In the genomic region with DNA sequence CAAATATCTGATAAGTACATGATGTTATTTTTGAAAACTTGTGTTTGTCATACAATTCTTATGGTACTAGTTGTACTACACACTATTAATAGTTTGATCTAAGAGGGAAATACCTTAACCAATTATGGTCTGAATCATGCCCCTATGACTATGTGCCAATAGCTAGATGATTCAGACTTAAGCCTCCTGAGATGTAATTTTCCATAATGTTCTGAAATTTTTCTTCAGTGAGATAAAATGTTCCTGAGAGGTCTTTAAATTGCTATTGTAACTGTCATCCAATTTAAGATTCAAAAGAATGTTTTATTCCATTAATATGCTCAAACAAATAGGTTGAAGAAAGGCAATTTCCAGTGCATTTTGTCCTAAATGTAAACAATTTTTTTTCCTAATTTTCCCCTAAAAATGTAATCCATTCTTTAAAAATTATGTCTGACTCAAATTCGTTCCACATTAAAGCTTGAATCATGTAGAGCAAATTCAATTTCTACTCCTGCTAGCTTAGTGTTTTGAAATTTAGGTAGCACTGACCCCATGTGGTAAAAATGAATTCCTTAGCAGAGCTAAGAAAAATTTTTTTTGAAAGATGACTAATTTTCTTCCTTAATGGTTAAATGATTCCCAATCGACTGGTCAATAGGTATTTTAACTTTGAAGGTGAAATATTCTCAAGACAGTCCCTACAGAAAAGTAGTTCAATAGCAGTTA, we compare ENCODE assay signal across 10 cellular contexts. TPM values are rescaled to one million over a fixed set of nuclear protein-coding genes. Genes with fewer than 3 reads are reported as not detected.
DNase-seq lines count a peak whose midpoint lies in the region; ATAC-seq, FAIRE-seq and TF ChIP-seq lines count a peak whose summit lies in the region.
"Had no signal": no experiment of that assay in that cellular context is flagged by ENCODE, and none has a peak within 500 bp of the region (broad histone marks: within the 10 kb centered on the region; RNA-seq: fewer than 3 reads in every experiment).

No MANE protein-coding gene starts in this region.

- ATAC-seq in Right ventricle myocardium superior (ENCODE audit: poor library complexity) (no peak), aorta (ENCODE audit: low FRiP score) (peak; percentile 67), GM21619 (IDR thresholded peaks at IDR 0.05; ENCODE audit: unreplicated experiment) (no peak), HG03159 (IDR thresholded peaks at IDR 0.05; ENCODE audit: unreplicated experiment) (no peak)
- ATAC-seq: mucosa of descending colon had no signal

- peaks cover 4% of the 10 kb centered on the region for H3K36me3 ChIP-seq in left ventricle myocardium inferior
- no peaks in the 10 kb centered on the region for H3K36me3 ChIP-seq in aorta (ENCODE audit: control insufficient read depth in 1 of 2, insufficient read depth in 2 of 2, low read length in 1 of 2)
- H3K36me3 ChIP-seq: upper lobe of left lung had no signal

- TF ChIP-seq CTCF in left ventricle myocardium inferior (IDR thresholded peaks at IDR 0.05; ENCODE audit: borderline replicate concordance), result peak; percentile 43

- H3K27ac ChIP-seq in left ventricle myocardium inferior (replicated peaks), result no peak overlapping the region
- no peak overlapping the region for H3K27ac ChIP-seq in aorta (ENCODE audit: low read depth in 1 of 2, low read length in 2 of 2)
- H3K27ac ChIP-seq: upper lobe of left lung had no signal

- intact Hi-C loops in left ventricle myocardium inferior (cut with micrococcal nuclease), result no loop called here
- intact Hi-C loops in Right ventricle myocardium superior (cut with DNase I), result no loop called here
- intact Hi-C loops in aorta (cut with DNase I), result no loop called here

- H3K4me3 ChIP-seq in left ventricle myocardium inferior (no peak overlapping the region), aorta (ENCODE audit: low read length in 2 of 2) (no peak overlapping the region)
- H3K4me3 ChIP-seq: mucosa of descending colon, upper lobe of left lung had no signal

- peaks cover 9% of the 10 kb centered on the region for H3K4me1 ChIP-seq in left ventricle myocardium inferior
- H3K4me1 ChIP-seq in aorta (ENCODE audit: control insufficient read depth in 1 of 2, insufficient read depth in 2 of 2, low read length in 2 of 2), result peaks cover 0 to 3% of the 10 kb centered on the region in 2 donors
- H3K4me1 ChIP-seq: upper lobe of left lung had no signal

- 8 to 13% methylated on average over 2 of the region's 2 CpGs for WGBS in aorta, 2 donors

- no peak for DNase-seq in left ventricle myocardium inferior
- DNase-seq in Right ventricle myocardium superior, result no peak
- peak; percentile 81 for DNase-seq in RKO (ENCODE audit: low spot score)
- peak; percentile 21 for DNase-seq in foreskin melanocyte
- DNase-seq in aorta, result no peak
- DNase-seq in GM19239 (ENCODE audit: insufficient read length, low spot score), result no peak
- DNase-seq: mucosa of descending colon, upper lobe of left lung had no signal

- H3K9me3 ChIP-seq in left ventricle myocardium inferior (replicated peaks) (no peaks in the 10 kb centered on the region), aorta (ENCODE audit: control insufficient read depth, low read length) (no peaks in the 10 kb centered on the region)
- H3K9me3 ChIP-seq: mucosa of descending colon, upper lobe of left lung had no signal

- no peak for FAIRE-seq in GM19239 (lab: Jason Lieb, UNC)

- no peaks in the 10 kb centered on the region for H3K27me3 ChIP-seq in left ventricle myocardium inferior (ENCODE audit: low read depth)
- no peaks in the 10 kb centered on the region for H3K27me3 ChIP-seq in aorta (ENCODE audit: control insufficient read depth in 1 of 2, insufficient read depth in 2 of 2, low read length in 1 of 2)
- H3K27me3 ChIP-seq: upper lobe of left lung had no signal

RNA-seq across cellular contexts. Expression of a gene that starts 49.1 kb away (rescaled TPM):
- total RNA-seq in left ventricle myocardium inferior, result 49.5 TPM
- total RNA-seq in Right ventricle myocardium superior, result 50.1 TPM
- 10 to 100 TPM; 25.7 to 39.1 TPM for total RNA-seq in aorta
- 10 to 100 TPM in 1 of 2 donors, 1 to 10 TPM in 1; 4.6 to 10.3 TPM for polyA plus RNA-seq in aorta

Comparison
In these comparisons a context has a peak if more than half of its experiments do, and no peak if none do; other contexts are left out.
1. DNase-seq: peak in RKO (single experiment) and foreskin melanocyte (single experiment); none in left ventricle myocardium inferior (single experiment), Right ventricle myocardium superior (single experiment), aorta (0 of 2) and GM19239 (single experiment).